In the genomic region with DNA sequence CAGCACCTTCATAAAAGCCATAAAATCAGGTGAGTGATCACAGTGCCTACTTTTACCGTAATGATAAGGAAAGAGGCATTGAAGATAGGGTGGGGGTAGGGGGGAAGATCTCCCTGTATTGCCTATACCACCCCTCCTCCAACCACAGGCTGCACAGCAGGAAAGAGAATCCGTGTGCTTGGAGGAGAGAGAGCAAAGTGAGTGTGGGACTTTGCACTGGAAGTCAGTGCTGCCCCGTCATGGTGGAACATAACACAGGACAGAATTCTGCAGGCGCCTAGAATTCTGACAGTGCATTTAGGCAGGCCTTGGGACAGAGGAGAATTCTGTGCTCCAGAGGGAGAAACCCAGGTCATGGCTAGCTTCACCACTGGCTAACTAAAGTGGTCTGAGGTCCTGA, we compare ENCODE assay signal across 1 cellular context.
TF ChIP-seq lines count a peak whose summit lies in the region.

No MANE protein-coding gene starts in this region.

TF ChIP-seq in HepG2, 621 proteins besides CTCF, POLR2A, EP300 and RAD21 (continued from another document and continues in another):
- TF ChIP-seq, protein P1, sequence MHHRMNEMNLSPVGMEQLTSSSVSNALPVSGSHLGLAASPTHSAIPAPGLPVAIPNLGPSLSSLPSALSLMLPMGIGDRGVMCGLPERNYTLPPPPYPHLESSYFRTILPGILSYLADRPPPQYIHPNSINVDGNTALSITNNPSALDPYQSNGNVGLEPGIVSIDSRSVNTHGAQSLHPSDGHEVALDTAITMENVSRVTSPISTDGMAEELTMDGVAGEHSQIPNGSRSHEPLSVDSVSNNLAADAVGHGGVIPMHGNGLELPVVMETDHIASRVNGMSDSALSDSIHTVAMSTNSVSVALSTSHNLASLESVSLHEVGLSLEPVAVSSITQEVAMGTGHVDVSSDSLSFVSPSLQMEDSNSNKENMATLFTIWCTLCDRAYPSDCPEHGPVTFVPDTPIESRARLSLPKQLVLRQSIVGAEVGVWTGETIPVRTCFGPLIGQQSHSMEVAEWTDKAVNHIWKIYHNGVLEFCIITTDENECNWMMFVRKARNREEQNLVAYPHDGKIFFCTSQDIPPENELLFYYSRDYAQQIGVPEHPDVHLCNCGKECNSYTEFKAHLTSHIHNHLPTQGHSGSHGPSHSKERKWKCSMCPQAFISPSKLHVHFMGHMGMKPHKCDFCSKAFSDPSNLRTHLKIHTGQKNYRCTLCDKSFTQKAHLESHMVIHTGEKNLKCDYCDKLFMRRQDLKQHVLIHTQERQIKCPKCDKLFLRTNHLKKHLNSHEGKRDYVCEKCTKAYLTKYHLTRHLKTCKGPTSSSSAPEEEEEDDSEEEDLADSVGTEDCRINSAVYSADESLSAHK (CRISPR knock-in tag; IDR thresholded peaks at IDR 0.05; ENCODE audit: borderline replicate concordance): no peak
- TF ChIP-seq, protein P2, sequence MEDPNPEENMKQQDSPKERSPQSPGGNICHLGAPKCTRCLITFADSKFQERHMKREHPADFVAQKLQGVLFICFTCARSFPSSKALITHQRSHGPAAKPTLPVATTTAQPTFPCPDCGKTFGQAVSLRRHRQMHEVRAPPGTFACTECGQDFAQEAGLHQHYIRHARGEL (CRISPR knock-in tag; IDR thresholded peaks at IDR 0.05): no peak
- TF ChIP-seq, protein P3, sequence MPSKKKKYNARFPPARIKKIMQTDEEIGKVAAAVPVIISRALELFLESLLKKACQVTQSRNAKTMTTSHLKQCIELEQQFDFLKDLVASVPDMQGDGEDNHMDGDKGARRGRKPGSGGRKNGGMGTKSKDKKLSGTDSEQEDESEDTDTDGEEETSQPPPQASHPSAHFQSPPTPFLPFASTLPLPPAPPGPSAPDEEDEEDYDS (CRISPR knock-in tag; IDR thresholded peaks at IDR 0.05): no peak
- no peak for TF ChIP-seq NR3C1 (CRISPR knock-in tag; IDR thresholded peaks at IDR 0.05)
- TF ChIP-seq, protein P4, sequence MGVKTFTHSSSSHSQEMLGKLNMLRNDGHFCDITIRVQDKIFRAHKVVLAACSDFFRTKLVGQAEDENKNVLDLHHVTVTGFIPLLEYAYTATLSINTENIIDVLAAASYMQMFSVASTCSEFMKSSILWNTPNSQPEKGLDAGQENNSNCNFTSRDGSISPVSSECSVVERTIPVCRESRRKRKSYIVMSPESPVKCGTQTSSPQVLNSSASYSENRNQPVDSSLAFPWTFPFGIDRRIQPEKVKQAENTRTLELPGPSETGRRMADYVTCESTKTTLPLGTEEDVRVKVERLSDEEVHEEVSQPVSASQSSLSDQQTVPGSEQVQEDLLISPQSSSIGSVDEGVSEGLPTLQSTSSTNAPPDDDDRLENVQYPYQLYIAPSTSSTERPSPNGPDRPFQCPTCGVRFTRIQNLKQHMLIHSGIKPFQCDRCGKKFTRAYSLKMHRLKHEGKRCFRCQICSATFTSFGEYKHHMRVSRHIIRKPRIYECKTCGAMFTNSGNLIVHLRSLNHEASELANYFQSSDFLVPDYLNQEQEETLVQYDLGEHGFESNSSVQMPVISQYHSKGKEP (CRISPR knock-in tag; IDR thresholded peaks at IDR 0.05): no peak
- peak; percentile 81; the same call in 1 of the 2 replicates for TF ChIP-seq ZBTB20 (CRISPR knock-in tag; IDR thresholded peaks at IDR 0.05; ENCODE audit: borderline replicate concordance, low read depth)
- TF ChIP-seq LCORL (IDR thresholded peaks at IDR 0.05): no peak
- TF ChIP-seq LCORL (CRISPR knock-in tag; IDR thresholded peaks at IDR 0.05): peak; percentile 89
- TF ChIP-seq ZNF230 (CRISPR knock-in tag; IDR thresholded peaks at IDR 0.05): no peak
- TF ChIP-seq GATA4 (IDR thresholded peaks at IDR 0.05; ENCODE audit: borderline replicate concordance, low read depth): peak; percentile 33; the same call in 1 of the 2 replicates
- peak; percentile 75 for TF ChIP-seq TEAD3 (CRISPR knock-in tag; optimal IDR thresholded peaks at IDR 0.05; ENCODE audit: borderline replicate concordance)
- TF ChIP-seq GTF2F1 (IDR thresholded peaks at IDR 0.05; ENCODE audit: low read length): no peak
- no peak for TF ChIP-seq ZNF335 (CRISPR knock-in tag; IDR thresholded peaks at IDR 0.05)
- TF ChIP-seq, protein P5, sequence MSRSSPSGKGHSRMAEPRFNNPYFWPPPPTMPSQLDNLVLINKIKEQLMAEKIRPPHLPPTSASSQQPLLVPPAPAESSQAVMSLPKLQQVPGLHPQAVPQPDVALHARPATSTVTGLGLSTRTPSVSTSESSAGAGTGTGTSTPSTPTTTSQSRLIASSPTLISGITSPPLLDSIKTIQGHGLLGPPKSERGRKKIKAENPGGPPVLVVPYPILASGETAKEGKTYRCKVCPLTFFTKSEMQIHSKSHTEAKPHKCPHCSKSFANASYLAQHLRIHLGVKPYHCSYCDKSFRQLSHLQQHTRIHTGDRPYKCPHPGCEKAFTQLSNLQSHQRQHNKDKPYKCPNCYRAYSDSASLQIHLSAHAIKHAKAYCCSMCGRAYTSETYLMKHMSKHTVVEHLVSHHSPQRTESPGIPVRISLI (CRISPR knock-in tag; IDR thresholded peaks at IDR 0.05; ENCODE audit: borderline replicate concordance): no peak
- TF ChIP-seq, protein P6, sequence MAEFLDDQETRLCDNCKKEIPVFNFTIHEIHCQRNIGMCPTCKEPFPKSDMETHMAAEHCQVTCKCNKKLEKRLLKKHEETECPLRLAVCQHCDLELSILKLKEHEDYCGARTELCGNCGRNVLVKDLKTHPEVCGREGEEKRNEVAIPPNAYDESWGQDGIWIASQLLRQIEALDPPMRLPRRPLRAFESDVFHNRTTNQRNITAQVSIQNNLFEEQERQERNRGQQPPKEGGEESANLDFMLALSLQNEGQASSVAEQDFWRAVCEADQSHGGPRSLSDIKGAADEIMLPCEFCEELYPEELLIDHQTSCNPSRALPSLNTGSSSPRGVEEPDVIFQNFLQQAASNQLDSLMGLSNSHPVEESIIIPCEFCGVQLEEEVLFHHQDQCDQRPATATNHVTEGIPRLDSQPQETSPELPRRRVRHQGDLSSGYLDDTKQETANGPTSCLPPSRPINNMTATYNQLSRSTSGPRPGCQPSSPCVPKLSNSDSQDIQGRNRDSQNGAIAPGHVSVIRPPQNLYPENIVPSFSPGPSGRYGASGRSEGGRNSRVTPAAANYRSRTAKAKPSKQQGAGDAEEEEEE (CRISPR knock-in tag; IDR thresholded peaks at IDR 0.05; ENCODE audit: borderline replicate concordance): no peak
- TF ChIP-seq PLRG1 (conservative IDR thresholded peaks at IDR 0.05): no peak
- TF ChIP-seq RFXANK (CRISPR knock-in tag; IDR thresholded peaks at IDR 0.05): no peak
- TF ChIP-seq YEATS2 (CRISPR knock-in tag; IDR thresholded peaks at IDR 0.05; ENCODE audit: borderline replicate concordance): peak; percentile 71; the same call in 1 of the 2 replicates
- TF ChIP-seq HIVEP1 (CRISPR knock-in tag; IDR thresholded peaks at IDR 0.05): no peak
- TF ChIP-seq, protein P7, sequence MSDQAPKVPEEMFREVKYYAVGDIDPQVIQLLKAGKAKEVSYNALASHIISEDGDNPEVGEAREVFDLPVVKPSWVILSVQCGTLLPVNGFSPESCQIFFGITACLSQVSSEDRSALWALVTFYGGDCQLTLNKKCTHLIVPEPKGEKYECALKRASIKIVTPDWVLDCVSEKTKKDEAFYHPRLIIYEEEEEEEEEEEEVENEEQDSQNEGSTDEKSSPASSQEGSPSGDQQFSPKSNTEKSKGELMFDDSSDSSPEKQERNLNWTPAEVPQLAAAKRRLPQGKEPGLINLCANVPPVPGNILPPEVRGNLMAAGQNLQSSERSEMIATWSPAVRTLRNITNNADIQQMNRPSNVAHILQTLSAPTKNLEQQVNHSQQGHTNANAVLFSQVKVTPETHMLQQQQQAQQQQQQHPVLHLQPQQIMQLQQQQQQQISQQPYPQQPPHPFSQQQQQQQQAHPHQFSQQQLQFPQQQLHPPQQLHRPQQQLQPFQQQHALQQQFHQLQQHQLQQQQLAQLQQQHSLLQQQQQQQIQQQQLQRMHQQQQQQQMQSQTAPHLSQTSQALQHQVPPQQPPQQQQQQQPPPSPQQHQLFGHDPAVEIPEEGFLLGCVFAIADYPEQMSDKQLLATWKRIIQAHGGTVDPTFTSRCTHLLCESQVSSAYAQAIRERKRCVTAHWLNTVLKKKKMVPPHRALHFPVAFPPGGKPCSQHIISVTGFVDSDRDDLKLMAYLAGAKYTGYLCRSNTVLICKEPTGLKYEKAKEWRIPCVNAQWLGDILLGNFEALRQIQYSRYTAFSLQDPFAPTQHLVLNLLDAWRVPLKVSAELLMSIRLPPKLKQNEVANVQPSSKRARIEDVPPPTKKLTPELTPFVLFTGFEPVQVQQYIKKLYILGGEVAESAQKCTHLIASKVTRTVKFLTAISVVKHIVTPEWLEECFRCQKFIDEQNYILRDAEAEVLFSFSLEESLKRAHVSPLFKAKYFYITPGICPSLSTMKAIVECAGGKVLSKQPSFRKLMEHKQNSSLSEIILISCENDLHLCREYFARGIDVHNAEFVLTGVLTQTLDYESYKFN (CRISPR knock-in tag; conservative IDR thresholded peaks at IDR 0.05): peak; percentile 82
- no peak for TF ChIP-seq JUNB (CRISPR knock-in tag; IDR thresholded peaks at IDR 0.05; ENCODE audit: borderline replicate concordance)
- peak; percentile 54 for TF ChIP-seq CEBPG (CRISPR knock-in tag; IDR thresholded peaks at IDR 0.05)
- TF ChIP-seq, protein P8, sequence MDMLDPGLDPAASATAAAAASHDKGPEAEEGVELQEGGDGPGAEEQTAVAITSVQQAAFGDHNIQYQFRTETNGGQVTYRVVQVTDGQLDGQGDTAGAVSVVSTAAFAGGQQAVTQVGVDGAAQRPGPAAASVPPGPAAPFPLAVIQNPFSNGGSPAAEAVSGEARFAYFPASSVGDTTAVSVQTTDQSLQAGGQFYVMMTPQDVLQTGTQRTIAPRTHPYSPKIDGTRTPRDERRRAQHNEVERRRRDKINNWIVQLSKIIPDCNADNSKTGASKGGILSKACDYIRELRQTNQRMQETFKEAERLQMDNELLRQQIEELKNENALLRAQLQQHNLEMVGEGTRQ (IDR thresholded peaks at IDR 0.05; ENCODE audit: low read depth, low read length): no peak
- TF ChIP-seq, protein P8 (CRISPR knock-in tag; IDR thresholded peaks at IDR 0.05; ENCODE audit: borderline replicate concordance): no peak
- no peak for TF ChIP-seq ZNF720 (CRISPR knock-in tag; IDR thresholded peaks at IDR 0.05)
- TF ChIP-seq ZNF235 (CRISPR knock-in tag; IDR thresholded peaks at IDR 0.05; ENCODE audit: borderline replicate concordance): no peak
- no peak for TF ChIP-seq BORCS8-MEF2B (CRISPR knock-in tag; IDR thresholded peaks at IDR 0.05)
- TF ChIP-seq, protein P9, sequence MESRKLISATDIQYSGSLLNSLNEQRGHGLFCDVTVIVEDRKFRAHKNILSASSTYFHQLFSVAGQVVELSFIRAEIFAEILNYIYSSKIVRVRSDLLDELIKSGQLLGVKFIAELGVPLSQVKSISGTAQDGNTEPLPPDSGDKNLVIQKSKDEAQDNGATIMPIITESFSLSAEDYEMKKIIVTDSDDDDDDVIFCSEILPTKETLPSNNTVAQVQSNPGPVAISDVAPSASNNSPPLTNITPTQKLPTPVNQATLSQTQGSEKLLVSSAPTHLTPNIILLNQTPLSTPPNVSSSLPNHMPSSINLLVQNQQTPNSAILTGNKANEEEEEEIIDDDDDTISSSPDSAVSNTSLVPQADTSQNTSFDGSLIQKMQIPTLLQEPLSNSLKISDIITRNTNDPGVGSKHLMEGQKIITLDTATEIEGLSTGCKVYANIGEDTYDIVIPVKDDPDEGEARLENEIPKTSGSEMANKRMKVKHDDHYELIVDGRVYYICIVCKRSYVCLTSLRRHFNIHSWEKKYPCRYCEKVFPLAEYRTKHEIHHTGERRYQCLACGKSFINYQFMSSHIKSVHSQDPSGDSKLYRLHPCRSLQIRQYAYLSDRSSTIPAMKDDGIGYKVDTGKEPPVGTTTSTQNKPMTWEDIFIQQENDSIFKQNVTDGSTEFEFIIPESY (CRISPR knock-in tag; IDR thresholded peaks at IDR 0.05): peak; percentile 58; the same call in 1 of the 2 replicates
- no peak for TF ChIP-seq ATF7 (IDR thresholded peaks at IDR 0.05)
- TF ChIP-seq ATF7 (CRISPR knock-in tag; IDR thresholded peaks at IDR 0.05): no peak
- peak; percentile 67 for TF ChIP-seq FOSL2 (CRISPR knock-in tag; IDR thresholded peaks at IDR 0.05)
- TF ChIP-seq IKZF1 (IDR thresholded peaks at IDR 0.05): no peak
- no peak for TF ChIP-seq ZFP62 (CRISPR knock-in tag; IDR thresholded peaks at IDR 0.05)
- TF ChIP-seq SSRP1 (CRISPR knock-in tag; IDR thresholded peaks at IDR 0.05): peak; percentile 60; the same call in 1 of the 2 replicates
- TF ChIP-seq RBM39 (IDR thresholded peaks at IDR 0.05; ENCODE audit: low read depth, low read length, poor library complexity, severe bottlenecking): no peak
- peak; percentile 56; the same call in 1 of the 2 replicates for TF ChIP-seq SOX5 (CRISPR knock-in tag; IDR thresholded peaks at IDR 0.05; ENCODE audit: borderline replicate concordance)
- TF ChIP-seq, protein P10, sequence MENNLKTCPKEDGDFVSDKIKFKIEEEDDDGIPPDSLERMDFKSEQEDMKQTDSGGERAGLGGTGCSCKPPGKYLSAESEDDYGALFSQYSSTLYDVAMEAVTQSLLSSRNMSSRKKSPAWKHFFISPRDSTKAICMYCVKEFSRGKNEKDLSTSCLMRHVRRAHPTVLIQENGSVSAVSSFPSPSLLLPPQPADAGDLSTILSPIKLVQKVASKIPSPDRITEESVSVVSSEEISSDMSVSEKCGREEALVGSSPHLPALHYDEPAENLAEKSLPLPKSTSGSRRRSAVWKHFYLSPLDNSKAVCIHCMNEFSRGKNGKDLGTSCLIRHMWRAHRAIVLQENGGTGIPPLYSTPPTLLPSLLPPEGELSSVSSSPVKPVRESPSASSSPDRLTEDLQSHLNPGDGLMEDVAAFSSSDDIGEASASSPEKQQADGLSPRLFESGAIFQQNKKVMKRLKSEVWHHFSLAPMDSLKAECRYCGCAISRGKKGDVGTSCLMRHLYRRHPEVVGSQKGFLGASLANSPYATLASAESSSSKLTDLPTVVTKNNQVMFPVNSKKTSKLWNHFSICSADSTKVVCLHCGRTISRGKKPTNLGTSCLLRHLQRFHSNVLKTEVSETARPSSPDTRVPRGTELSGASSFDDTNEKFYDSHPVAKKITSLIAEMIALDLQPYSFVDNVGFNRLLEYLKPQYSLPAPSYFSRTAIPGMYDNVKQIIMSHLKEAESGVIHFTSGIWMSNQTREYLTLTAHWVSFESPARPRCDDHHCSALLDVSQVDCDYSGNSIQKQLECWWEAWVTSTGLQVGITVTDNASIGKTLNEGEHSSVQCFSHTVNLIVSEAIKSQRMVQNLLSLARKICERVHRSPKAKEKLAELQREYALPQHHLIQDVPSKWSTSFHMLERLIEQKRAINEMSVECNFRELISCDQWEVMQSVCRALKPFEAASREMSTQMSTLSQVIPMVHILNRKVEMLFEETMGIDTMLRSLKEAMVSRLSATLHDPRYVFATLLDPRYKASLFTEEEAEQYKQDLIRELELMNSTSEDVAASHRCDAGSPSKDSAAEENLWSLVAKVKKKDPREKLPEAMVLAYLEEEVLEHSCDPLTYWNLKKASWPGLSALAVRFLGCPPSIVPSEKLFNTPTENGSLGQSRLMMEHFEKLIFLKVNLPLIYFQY (CRISPR knock-in tag; IDR thresholded peaks at IDR 0.05; ENCODE audit: borderline replicate concordance): no peak
- no peak for TF ChIP-seq ZNF10 (CRISPR knock-in tag; IDR thresholded peaks at IDR 0.05; ENCODE audit: borderline replicate concordance, low read depth)
